In the genomic region with DNA sequence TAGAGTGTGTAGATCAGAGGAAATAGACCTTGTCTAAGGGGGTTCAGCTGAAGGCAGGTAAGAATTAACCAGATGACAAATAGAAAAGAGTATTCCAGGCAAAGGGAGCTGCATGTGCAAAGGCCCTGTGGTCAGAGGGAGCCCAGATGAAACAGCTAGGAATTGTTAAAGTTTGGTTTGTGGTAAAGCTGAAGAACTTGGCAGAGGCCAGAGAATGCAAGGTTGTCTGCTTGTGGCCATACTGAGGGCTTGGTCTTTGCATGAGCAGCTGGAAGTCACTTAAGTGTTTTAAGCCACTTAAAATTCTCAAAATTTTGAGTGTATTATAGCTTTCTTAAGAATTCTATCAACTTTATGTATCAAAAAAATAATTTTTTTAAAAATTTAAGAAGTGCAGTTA, we compare ENCODE assay signal across 20 cellular contexts.
"Had no signal": no experiment of that assay in that cellular context is flagged by ENCODE, and none has a peak within 500 bp of the region (broad histone marks: within the 10 kb centered on the region; RNA-seq: fewer than 3 reads in every experiment).

No MANE protein-coding gene starts in this region.

- H3K36me3 ChIP-seq: left ventricle myocardium inferior, ovary, spleen, suprapubic skin, thoracic aorta, tibial artery, upper lobe of right lung had no signal

- H3K4me1 ChIP-seq: left ventricle myocardium inferior, spleen, suprapubic skin, upper lobe of right lung had no signal

- H3K27ac ChIP-seq: left ventricle myocardium inferior, ovary, spleen, suprapubic skin, thoracic aorta, tibial artery, upper lobe of right lung had no signal

- H3K4me3 ChIP-seq: left ventricle myocardium inferior, lung, ovary, spleen, suprapubic skin, thoracic aorta, tibial artery, upper lobe of right lung had no signal

- ATAC-seq: naive thymus-derived CD4-positive, alpha-beta T cell; natural killer cell treated with Interleukin-12 subunit alpha and Interleukin-12 subunit beta and Interleukin-15 and Interleukin-18, amount 100 ng/mL, for 72 hours; right cardiac atrium; sciatic nerve; stimulated activated effector memory CD8-positive, alpha-beta T cell treated with anti-CD3 and anti-CD28 coated beads, Interleukin-12 subunit alpha, Interleukin-12 subunit beta, amount 100 ng/mL, for 72 hours; upper lobe of right lung had no signal

- DNase-seq: islet precursor cell; left ventricle myocardium inferior; mesendoderm; naive thymus-derived CD4-positive, alpha-beta T cell; ovary; retina; right cardiac atrium; small intestine; spleen; stimulated activated CD4-positive, alpha-beta T cell treated with anti-CD3 and anti-CD28 coated beads, Interleukin-4, amount 100 ng/mL, for 24 hours; stimulated activated naive CD4-positive, alpha-beta T cell; tibial artery; trophoblast cell; upper lobe of right lung had no signal

- H3K27me3 ChIP-seq: ovary, spleen, suprapubic skin, tibial artery, upper lobe of right lung had no signal

- H3K9me3 ChIP-seq: left ventricle myocardium inferior, ovary, suprapubic skin, thoracic aorta, tibial artery, upper lobe of right lung had no signal
